ENCODE assay signal across 8 cellular contexts in genomic region chr12:68364893-68365725, GRCh38. TPM values are rescaled to one million over a fixed set of nuclear protein-coding genes. Genes with fewer than 3 reads are reported as not detected.
DNase-seq lines count a peak whose midpoint lies in the region; ATAC-seq and TF ChIP-seq lines count a peak whose summit lies in the region.

No MANE protein-coding gene starts in this region.

- H3K27ac Mint-ChIP-seq in activated T-helper 1 cell treated with anti-CD3 and anti-CD28 coated beads, Interleukin-12 subunit alpha, Interleukin-12 subunit beta, Interleukin-2, Interleukin-4 antibody, amounts not matched to agents 30 ng/mL and 10 ng/mL and 1 ng/mL, durations not matched to agents 14 hours and 24 hours and 36 hours: peak overlapping the region; percentile 92
- H3K27ac Mint-ChIP-seq in natural killer cell treated with Interleukin-12 subunit alpha and Interleukin-12 subunit beta and Interleukin-15 and Interleukin-18, amount 100 ng/mL, for 72 hours: peak overlapping the region; percentile 81 to 90

- intact Hi-C loops in activated T-helper 1 cell treated with anti-CD3 and anti-CD28 coated beads, Interleukin-12 subunit alpha, Interleukin-12 subunit beta, Interleukin-2, Interleukin-4 antibody, amounts not matched to agents 30 ng/mL and 10 ng/mL and 1 ng/mL, durations not matched to agents 14 hours and 24 hours and 36 hours (cut with micrococcal nuclease): loop anchor here (1.0 to 10.0 kb wide), 13 partner anchors 9 to 670 kb away; partner anchors contain the start of genes MDM1, NUP107 and RAP1B

- peaks cover 5% of the 10 kb centered on the region for H3K36me3 Mint-ChIP-seq in activated T-helper 1 cell treated with anti-CD3 and anti-CD28 coated beads, Interleukin-12 subunit alpha, Interleukin-12 subunit beta, Interleukin-2, Interleukin-4 antibody, amounts not matched to agents 30 ng/mL and 10 ng/mL and 1 ng/mL, durations not matched to agents 14 hours and 24 hours and 36 hours (ENCODE audit: low read depth)
- H3K36me3 Mint-ChIP-seq in natural killer cell treated with Interleukin-12 subunit alpha and Interleukin-12 subunit beta and Interleukin-15 and Interleukin-18, amount 100 ng/mL, for 72 hours: peaks cover 8% of the 10 kb centered on the region

- peaks cover 0 to 14% (median 7%) of the 10 kb centered on the region in 4 donors for H3K4me1 ChIP-seq in Peyer's patch

- TF ChIP-seq CTCF in Peyer's patch (IDR thresholded peaks at IDR 0.05): peak in 1 of 6 experiments; percentile 4
- no peak for TF ChIP-seq CTCF in fibroblast of pulmonary artery (IDR thresholded peaks at IDR 0.05; ENCODE audit: low read length, missing control alignments)

- no peaks in the 10 kb centered on the region for H3K27me3 ChIP-seq in Peyer's patch

- H3K27me3 Mint-ChIP-seq in activated T-helper 1 cell treated with anti-CD3 and anti-CD28 coated beads, Interleukin-12 subunit alpha, Interleukin-12 subunit beta, Interleukin-2, Interleukin-4 antibody, amounts not matched to agents 30 ng/mL and 10 ng/mL and 1 ng/mL, durations not matched to agents 14 hours and 24 hours and 36 hours (ENCODE audit: insufficient read depth): no peaks in the 10 kb centered on the region
- no peaks in the 10 kb centered on the region for H3K27me3 Mint-ChIP-seq in natural killer cell treated with Interleukin-12 subunit alpha and Interleukin-12 subunit beta and Interleukin-15 and Interleukin-18, amount 100 ng/mL, for 72 hours

- peak overlapping the region; percentile 69 to 88 (median 82) for H3K27ac ChIP-seq in Peyer's patch

- H3K36me3 ChIP-seq in Peyer's patch: no peaks in the 10 kb centered on the region

- peak; percentile 74 for ATAC-seq in HG03280 (IDR thresholded peaks at IDR 0.05; ENCODE audit: unreplicated experiment)
- ATAC-seq in natural killer cell treated with Interleukin-12 subunit alpha and Interleukin-12 subunit beta and Interleukin-15 and Interleukin-18, amount 100 ng/mL, for 72 hours: peak; percentile 90 to 93

- H3K4me3 ChIP-seq in Peyer's patch (peak overlapping the region; percentile 21 to 42 (median 40)), fibroblast of pulmonary artery (replicated peaks; ENCODE audit: low read depth, low read length) (peak overlapping the region; percentile 41)

- no peaks in the 10 kb centered on the region for H3K9me3 ChIP-seq in Peyer's patch

- peak; percentile 97 for DNase-seq in AG20443 (ENCODE audit: low spot score)
- peak; percentile 85 to 95 (median 90) for DNase-seq in Peyer's patch
- DNase-seq in activated T-helper 1 cell treated with anti-CD3 and anti-CD28 coated beads, Interleukin-12 subunit alpha, Interleukin-12 subunit beta, Interleukin-2, Interleukin-4 antibody, amounts not matched to agents 30 ng/mL and 10 ng/mL and 1 ng/mL, durations not matched to agents 14 hours and 24 hours and 36 hours (ENCODE audit: low spot score): peak; percentile 85
- DNase-seq in fibroblast of pulmonary artery (ENCODE audit: low read depth): peak; percentile 99
- DNase-seq in natural killer cell treated with Interleukin-12 subunit alpha and Interleukin-12 subunit beta and Interleukin-15 and Interleukin-18, amount 100 ng/mL, for 72 hours (ENCODE audit: low spot score): peak; percentile 98
- peak; percentile 54 to 80 (median 66) for DNase-seq in stimulated activated naive CD4-positive, alpha-beta T cell (lab: John Stamatoyannopoulos, UW)

- peak overlapping the region; percentile 77 for H3K4me3 Mint-ChIP-seq in activated T-helper 1 cell treated with anti-CD3 and anti-CD28 coated beads, Interleukin-12 subunit alpha, Interleukin-12 subunit beta, Interleukin-2, Interleukin-4 antibody, amounts not matched to agents 30 ng/mL and 10 ng/mL and 1 ng/mL, durations not matched to agents 14 hours and 24 hours and 36 hours
- H3K4me3 Mint-ChIP-seq in natural killer cell treated with Interleukin-12 subunit alpha and Interleukin-12 subunit beta and Interleukin-15 and Interleukin-18, amount 100 ng/mL, for 72 hours: peak overlapping the region; percentile 79

- peak; percentile 60 for TF ChIP-seq POLR2A in GM19099 (IDR thresholded peaks at IDR 0.05; ENCODE audit: extremely low read depth, insufficient read length, low read depth)
- TF ChIP-seq POLR2A in Peyer's patch (IDR thresholded peaks at IDR 0.05): peak; percentile 23 to 35

- no peaks in the 10 kb centered on the region for H3K9me3 Mint-ChIP-seq in activated T-helper 1 cell treated with anti-CD3 and anti-CD28 coated beads, Interleukin-12 subunit alpha, Interleukin-12 subunit beta, Interleukin-2, Interleukin-4 antibody, amounts not matched to agents 30 ng/mL and 10 ng/mL and 1 ng/mL, durations not matched to agents 14 hours and 24 hours and 36 hours
- no peaks in the 10 kb centered on the region for H3K9me3 Mint-ChIP-seq in natural killer cell treated with Interleukin-12 subunit alpha and Interleukin-12 subunit beta and Interleukin-15 and Interleukin-18, amount 100 ng/mL, for 72 hours

- peaks cover 76% of the 10 kb centered on the region for H3K4me1 Mint-ChIP-seq in activated T-helper 1 cell treated with anti-CD3 and anti-CD28 coated beads, Interleukin-12 subunit alpha, Interleukin-12 subunit beta, Interleukin-2, Interleukin-4 antibody, amounts not matched to agents 30 ng/mL and 10 ng/mL and 1 ng/mL, durations not matched to agents 14 hours and 24 hours and 36 hours (ENCODE audit: low read depth)
- H3K4me1 Mint-ChIP-seq in natural killer cell treated with Interleukin-12 subunit alpha and Interleukin-12 subunit beta and Interleukin-15 and Interleukin-18, amount 100 ng/mL, for 72 hours (ENCODE audit: low read depth in 2 of 2): peaks cover 64 to 82% of the 10 kb centered on the region in 2 donors

RNA-seq across cellular contexts. Expression of gene MDM1, which starts 32.9 kb away (rescaled TPM):
- 10 to 100 TPM in 3 of 4 donors, 1 to 10 TPM in 1; 5.2 to 46.2 (median 14.5) TPM for total RNA-seq in Peyer's patch
- total RNA-seq in activated T-helper 1 cell treated with anti-CD3 and anti-CD28 coated beads, Interleukin-12 subunit alpha, Interleukin-12 subunit beta, Interleukin-2, Interleukin-4 antibody, amounts not matched to agents 30 ng/mL and 10 ng/mL and 1 ng/mL, durations not matched to agents 14 hours and 24 hours and 36 hours: 26.8 and 29.9 TPM in 2 replicates
- 10 to 100 TPM; 34.1 to 60.0 TPM for total RNA-seq in natural killer cell treated with Interleukin-12 subunit alpha and Interleukin-12 subunit beta and Interleukin-15 and Interleukin-18, amount 100 ng/mL, for 72 hours

Comparison
In these comparisons a context has a peak if more than half of its experiments do, and no peak if none do; other contexts are left out.
1. Peak in every context shown above with its lines: DNase-seq, ATAC-seq, H3K4me3 ChIP-seq and H3K27ac ChIP-seq.